26 cellular contexts compared by ENCODE assay signal in genomic region chr1:46083579-46083978, GRCh38.
"Had no signal": no experiment of that assay in that cellular context is flagged by ENCODE, and none has a peak within 500 bp of the region (broad histone marks: within the 10 kb centered on the region; RNA-seq: fewer than 3 reads in every experiment).

No MANE protein-coding gene starts in this region.

- H3K27me3 ChIP-seq: ascending aorta, dorsolateral prefrontal cortex, esophagus muscularis mucosa, foreskin keratinocyte, gastrocnemius medialis, heart left ventricle had no signal

- FAIRE-seq: bronchial epithelial cell had no signal

- H3K9me3 ChIP-seq: ascending aorta, esophagus muscularis mucosa, gastrocnemius medialis had no signal

- H3K36me3 ChIP-seq: ascending aorta, gastrocnemius medialis had no signal

- H3K4me3 ChIP-seq: ascending aorta, coronary artery, dorsolateral prefrontal cortex, esophagus muscularis mucosa, gastrocnemius medialis, heart left ventricle had no signal

- H3K4me1 ChIP-seq: ascending aorta had no signal

- DNase-seq: activated B cell treated with CpG ODN at 0.5 μM for 24 hours; activated CD4-positive, alpha-beta T cell treated with anti-CD3 and anti-CD28 coated beads for 48 hours; activated CD4-positive, alpha-beta T cell treated with anti-CD3 and anti-CD28 coated beads, Interleukin-2, amount 50 U/mL, for 1 hour; activated CD4-positive, alpha-beta T cell treated with anti-CD3 and anti-CD28 coated beads, Interleukin-2, amount 50 U/mL, for 48 hours; activated CD8-positive, alpha-beta memory T cell treated with anti-CD3 and anti-CD28 coated beads for 24 hours; activated CD8-positive, alpha-beta T cell treated with anti-CD3 and anti-CD28 coated beads for 36 hours; activated effector memory CD4-positive, alpha-beta T cell treated with Interleukin-2 at 50 U/mL for 16 hours; activated naive CD4-positive, alpha-beta T cell; activated naive CD4-positive, alpha-beta T cell treated with anti-CD3 and anti-CD28 coated beads, Interleukin-2, amount 10 ng/mL, durations not matched to agents 7 days and 5 days; activated naive CD8-positive, alpha-beta T cell treated with anti-CD3 and anti-CD28 coated beads, Interleukin-2, amount 10 ng/mL, durations not matched to agents 7 days and 5 days; activated T-cell treated with anti-CD3 and anti-CD28 coated beads, Interleukin-2, amount 50 U/mL, for 4 hours; dorsolateral prefrontal cortex; effector memory CD4-positive, alpha-beta T cell; endodermal cell; erythroblast; foreskin keratinocyte; gastrocnemius medialis; glutamatergic neuron; heart left ventricle; T-helper 17 cell; T1000; WERI-Rb-1 had no signal

- H3K27ac ChIP-seq: ascending aorta, coronary artery, dorsolateral prefrontal cortex, esophagus muscularis mucosa, gastrocnemius medialis, WERI-Rb-1 had no signal
